In genomic region chr2:71070294-71071025, GRCh38 we compare ENCODE assay signal across 3 cellular contexts.
TF ChIP-seq lines count a peak whose summit lies in the region.

No MANE protein-coding gene starts in this region.

TF ChIP-seq in SK-N-SH, 30 proteins besides CTCF, POLR2A, EP300 and RAD21 (continued from another document):
- TF ChIP-seq IRF3 (IDR thresholded peaks at IDR 0.05; ENCODE audit: low read depth, low read length) (no peak), MXI1 (IDR thresholded peaks at IDR 0.05; ENCODE audit: low read depth, low read length) (no peak)

TF ChIP-seq in SK-N-SH treated with all-trans-retinoic acid at 6 μM for 48 hours, 23 proteins besides CTCF, POLR2A, EP300 and RAD21 (continued from another document):
- TF ChIP-seq, protein P1, sequence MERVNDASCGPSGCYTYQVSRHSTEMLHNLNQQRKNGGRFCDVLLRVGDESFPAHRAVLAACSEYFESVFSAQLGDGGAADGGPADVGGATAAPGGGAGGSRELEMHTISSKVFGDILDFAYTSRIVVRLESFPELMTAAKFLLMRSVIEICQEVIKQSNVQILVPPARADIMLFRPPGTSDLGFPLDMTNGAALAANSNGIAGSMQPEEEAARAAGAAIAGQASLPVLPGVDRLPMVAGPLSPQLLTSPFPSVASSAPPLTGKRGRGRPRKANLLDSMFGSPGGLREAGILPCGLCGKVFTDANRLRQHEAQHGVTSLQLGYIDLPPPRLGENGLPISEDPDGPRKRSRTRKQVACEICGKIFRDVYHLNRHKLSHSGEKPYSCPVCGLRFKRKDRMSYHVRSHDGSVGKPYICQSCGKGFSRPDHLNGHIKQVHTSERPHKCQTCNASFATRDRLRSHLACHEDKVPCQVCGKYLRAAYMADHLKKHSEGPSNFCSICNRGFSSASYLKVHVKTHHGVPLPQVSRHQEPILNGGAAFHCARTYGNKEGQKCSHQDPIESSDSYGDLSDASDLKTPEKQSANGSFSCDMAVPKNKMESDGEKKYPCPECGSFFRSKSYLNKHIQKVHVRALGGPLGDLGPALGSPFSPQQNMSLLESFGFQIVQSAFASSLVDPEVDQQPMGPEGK (CRISPR knock-in tag; IDR thresholded peaks at IDR 0.05; ENCODE audit: borderline replicate concordance), result no peak
- TF ChIP-seq ESRRG (CRISPR knock-in tag; IDR thresholded peaks at IDR 0.05), result no peak
- TF ChIP-seq SNAI2 (CRISPR knock-in tag; IDR thresholded peaks at IDR 0.05), result no peak
- TF ChIP-seq GLIS3 (CRISPR knock-in tag; IDR thresholded peaks at IDR 0.05), result no peak
- no peak for TF ChIP-seq BACH2 (CRISPR knock-in tag; IDR thresholded peaks at IDR 0.05; ENCODE audit: borderline replicate concordance)
- no peak for TF ChIP-seq ISL1 (CRISPR knock-in tag; IDR thresholded peaks at IDR 0.05)

TF ChIP-seq in GM12878, 131 proteins besides CTCF, POLR2A, EP300 and RAD21 (continued from another document):
- TF ChIP-seq ZNF687 (IDR thresholded peaks at IDR 0.05) (0 out of 2 replicates have a peak, but pooled peaks have one; percentile 8), MEF2A (IDR thresholded peaks at IDR 0.05; ENCODE audit: insufficient read depth, low read depth, low read length) (no peak), SMAD5 (IDR thresholded peaks at IDR 0.05; ENCODE audit: low read depth) (peak; percentile 70; the same call in 1 of the 2 replicates), RFX5 (IDR thresholded peaks at IDR 0.05; ENCODE audit: low read depth, low read length) (no peak)
TF ChIP-seq in GM12878: peak in this region for 13.
